In the genomic region with DNA sequence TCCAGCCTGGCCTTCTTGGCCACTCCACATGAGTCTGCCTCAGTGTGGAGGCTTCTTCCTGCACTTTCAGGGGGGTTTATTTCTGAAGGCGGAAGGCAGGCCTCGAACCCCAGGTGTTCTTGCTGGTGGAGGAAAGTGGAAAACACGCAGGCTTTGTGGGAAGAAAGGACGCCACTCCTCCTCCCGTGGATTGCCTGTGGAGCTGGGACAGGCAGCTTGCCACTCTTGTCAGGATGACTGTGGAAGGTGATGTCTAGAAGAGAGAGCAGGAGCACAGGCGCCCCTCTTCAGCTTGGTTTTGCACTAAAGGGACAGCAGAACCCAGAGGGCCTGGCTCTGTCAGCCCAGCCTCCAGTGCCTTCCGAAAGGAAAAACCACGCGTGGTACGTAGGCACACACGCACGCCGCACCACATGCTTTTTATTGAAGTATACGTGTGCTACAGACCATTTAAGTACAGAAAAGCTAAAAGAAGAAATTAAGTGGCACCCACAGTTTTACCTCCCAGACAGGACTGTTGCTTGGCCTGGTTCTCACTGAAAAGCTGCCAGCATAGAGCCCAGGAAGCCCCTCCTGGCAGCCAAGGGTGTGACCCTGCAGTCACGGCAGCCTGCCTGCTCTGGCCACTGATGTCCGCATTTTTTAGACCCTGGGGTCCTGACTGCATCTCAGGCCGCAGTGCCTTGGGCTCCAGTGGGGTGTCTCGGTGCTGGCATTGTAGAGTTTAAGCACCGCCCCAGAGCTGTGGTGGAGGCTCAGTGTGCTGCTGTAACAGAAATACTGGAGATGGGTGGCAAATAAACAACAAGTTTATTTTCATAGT, we compare ENCODE assay signal across 1 cellular context.
TF ChIP-seq lines count a peak whose summit lies in the region.

No MANE protein-coding gene starts in this region.

TF ChIP-seq in HepG2, 621 proteins besides CTCF, POLR2A, EP300 and RAD21:
- TF ChIP-seq CHD2 (IDR thresholded peaks at IDR 0.05; ENCODE audit: low read depth, low read length), result no peak
- TF ChIP-seq RBM39 (IDR thresholded peaks at IDR 0.05; ENCODE audit: low read depth, low read length, poor library complexity, severe bottlenecking), result no peak
- TF ChIP-seq HNF4A (CRISPR knock-in tag; IDR thresholded peaks at IDR 0.05), result no peak
- TF ChIP-seq, protein P1, sequence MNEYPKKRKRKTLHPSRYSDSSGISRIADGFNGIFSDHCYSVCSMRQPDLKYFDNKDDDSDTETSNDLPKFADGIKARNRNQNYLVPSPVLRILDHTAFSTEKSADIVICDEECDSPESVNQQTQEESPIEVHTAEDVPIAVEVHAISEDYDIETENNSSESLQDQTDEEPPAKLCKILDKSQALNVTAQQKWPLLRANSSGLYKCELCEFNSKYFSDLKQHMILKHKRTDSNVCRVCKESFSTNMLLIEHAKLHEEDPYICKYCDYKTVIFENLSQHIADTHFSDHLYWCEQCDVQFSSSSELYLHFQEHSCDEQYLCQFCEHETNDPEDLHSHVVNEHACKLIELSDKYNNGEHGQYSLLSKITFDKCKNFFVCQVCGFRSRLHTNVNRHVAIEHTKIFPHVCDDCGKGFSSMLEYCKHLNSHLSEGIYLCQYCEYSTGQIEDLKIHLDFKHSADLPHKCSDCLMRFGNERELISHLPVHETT (CRISPR knock-in tag; conservative IDR thresholded peaks at IDR 0.05), result no peak
- TF ChIP-seq, protein P2, sequence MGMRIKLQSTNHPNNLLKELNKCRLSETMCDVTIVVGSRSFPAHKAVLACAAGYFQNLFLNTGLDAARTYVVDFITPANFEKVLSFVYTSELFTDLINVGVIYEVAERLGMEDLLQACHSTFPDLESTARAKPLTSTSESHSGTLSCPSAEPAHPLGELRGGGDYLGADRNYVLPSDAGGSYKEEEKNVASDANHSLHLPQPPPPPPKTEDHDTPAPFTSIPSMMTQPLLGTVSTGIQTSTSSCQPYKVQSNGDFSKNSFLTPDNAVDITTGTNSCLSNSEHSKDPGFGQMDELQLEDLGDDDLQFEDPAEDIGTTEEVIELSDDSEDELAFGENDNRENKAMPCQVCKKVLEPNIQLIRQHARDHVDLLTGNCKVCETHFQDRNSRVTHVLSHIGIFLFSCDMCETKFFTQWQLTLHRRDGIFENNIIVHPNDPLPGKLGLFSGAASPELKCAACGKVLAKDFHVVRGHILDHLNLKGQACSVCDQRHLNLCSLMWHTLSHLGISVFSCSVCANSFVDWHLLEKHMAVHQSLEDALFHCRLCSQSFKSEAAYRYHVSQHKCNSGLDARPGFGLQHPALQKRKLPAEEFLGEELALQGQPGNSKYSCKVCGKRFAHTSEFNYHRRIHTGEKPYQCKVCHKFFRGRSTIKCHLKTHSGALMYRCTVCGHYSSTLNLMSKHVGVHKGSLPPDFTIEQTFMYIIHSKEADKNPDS (CRISPR knock-in tag; IDR thresholded peaks at IDR 0.05), result no peak
- TF ChIP-seq, protein P3, sequence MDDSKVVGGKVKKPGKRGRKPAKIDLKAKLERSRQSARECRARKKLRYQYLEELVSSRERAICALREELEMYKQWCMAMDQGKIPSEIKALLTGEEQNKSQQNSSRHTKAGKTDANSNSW (CRISPR knock-in tag; IDR thresholded peaks at IDR 0.05; ENCODE audit: borderline replicate concordance), result no peak
- TF ChIP-seq KAT2B (IDR thresholded peaks at IDR 0.05; ENCODE audit: borderline replicate concordance, low read depth, low read length), result no peak
- no peak for TF ChIP-seq JUN (CRISPR knock-in tag; IDR thresholded peaks at IDR 0.05)
- TF ChIP-seq THYN1 (CRISPR knock-in tag; IDR thresholded peaks at IDR 0.05; ENCODE audit: borderline replicate concordance, low read depth), result no peak
- no peak for TF ChIP-seq IRF2 (CRISPR knock-in tag; IDR thresholded peaks at IDR 0.05)
- TF ChIP-seq, protein P4, sequence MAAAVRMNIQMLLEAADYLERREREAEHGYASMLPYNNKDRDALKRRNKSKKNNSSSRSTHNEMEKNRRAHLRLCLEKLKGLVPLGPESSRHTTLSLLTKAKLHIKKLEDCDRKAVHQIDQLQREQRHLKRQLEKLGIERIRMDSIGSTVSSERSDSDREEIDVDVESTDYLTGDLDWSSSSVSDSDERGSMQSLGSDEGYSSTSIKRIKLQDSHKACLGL (CRISPR knock-in tag; IDR thresholded peaks at IDR 0.05), result no peak
- TF ChIP-seq, protein P5, sequence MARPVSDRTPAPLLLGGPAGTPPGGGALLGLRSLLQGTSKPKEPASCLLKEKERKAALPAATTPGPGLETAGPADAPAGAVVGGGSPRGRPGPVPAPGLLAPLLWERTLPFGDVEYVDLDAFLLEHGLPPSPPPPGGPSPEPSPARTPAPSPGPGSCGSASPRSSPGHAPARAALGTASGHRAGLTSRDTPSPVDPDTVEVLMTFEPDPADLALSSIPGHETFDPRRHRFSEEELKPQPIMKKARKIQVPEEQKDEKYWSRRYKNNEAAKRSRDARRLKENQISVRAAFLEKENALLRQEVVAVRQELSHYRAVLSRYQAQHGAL (CRISPR knock-in tag; IDR thresholded peaks at IDR 0.05; ENCODE audit: not compliant biosample characterization), result no peak
- no peak for TF ChIP-seq CENPX (CRISPR knock-in tag; IDR thresholded peaks at IDR 0.05)
- TF ChIP-seq PHF20 (CRISPR knock-in tag; IDR thresholded peaks at IDR 0.05), result no peak
- no peak for TF ChIP-seq MTA1 (CRISPR knock-in tag; IDR thresholded peaks at IDR 0.05; ENCODE audit: borderline replicate concordance)
- no peak for TF ChIP-seq ZNF775 (CRISPR knock-in tag; IDR thresholded peaks at IDR 0.05; ENCODE audit: borderline replicate concordance)
- no peak for TF ChIP-seq ADNP (CRISPR knock-in tag; IDR thresholded peaks at IDR 0.05)
